In genomic region chr17:55746466-55746865, GRCh38 we compare ENCODE assay signal across 28 cellular contexts. TPM values are rescaled to one million over a fixed set of nuclear protein-coding genes. Genes with fewer than 3 reads are reported as not detected.
"Had no signal": no experiment of that assay in that cellular context is flagged by ENCODE, and none has a peak within 500 bp of the region (broad histone marks: within the 10 kb centered on the region; RNA-seq: fewer than 3 reads in every experiment).

No MANE protein-coding gene starts in this region.

- H3K27me3 ChIP-seq: neutrophil, spleen, suprapubic skin, testis, tibial artery, transverse colon, upper lobe of right lung, uterus had no signal

- ATAC-seq: naive thymus-derived CD8-positive, alpha-beta T cell; natural killer cell treated with Interleukin-12 subunit alpha and Interleukin-12 subunit beta and Interleukin-15 and Interleukin-18, amount 100 ng/mL, for 72 hours; pancreas; psoas muscle; right cardiac atrium; sciatic nerve; stimulated activated memory B cell treated with anti-CD40 and anti-IgM and Interleukin-4, amounts not matched to agents 10 μg/mL and 1 μg/mL and 100 μg/mL, for 72 hours; stimulated activated naive CD8-positive, alpha-beta T cell treated with anti-CD3 and anti-CD28 coated beads, Interleukin-15, amount 100 ng/mL, for 72 hours; stimulated activated naive CD8-positive, alpha-beta T cell treated with anti-CD3 and anti-CD28 coated beads, Interleukin-15, Interleukin-2, amounts not matched to agents 100 U/mL and 50 U/mL, for 24 hours; upper lobe of right lung had no signal

- H3K4me1 ChIP-seq: pancreas, testis, upper lobe of right lung, uterus had no signal

- H3K4me3 ChIP-seq: pancreas, psoas muscle, skin epidermis, smooth muscle cell, spleen, suprapubic skin, testis, tibial artery, transverse colon, upper lobe of right lung, uterus had no signal

- H3K4me2 ChIP-seq: smooth muscle cell had no signal

- DNase-seq: naive thymus-derived CD8-positive, alpha-beta T cell; nephron progenitor cell; nucleus accumbens; pancreas; psoas muscle; right cardiac atrium; spleen; stimulated activated CD4-positive, alpha-beta T cell treated with anti-CD3 and anti-CD28 coated beads, Interleukin-12 subunit alpha, Interleukin-12 subunit beta, amount 100 ng/mL, for 4 hours; stimulated activated CD4-positive, alpha-beta T cell treated with anti-CD3 and anti-CD28 coated beads, Interleukin-1b, Interleukin-23, amount 100 ng/mL, for 48 hours; stimulated activated CD4-positive, alpha-beta T cell treated with anti-CD3 and anti-CD28 coated beads, Interleukin-4, amount 100 ng/mL, for 1 hour; stimulated activated CD4-positive, alpha-beta T cell treated with anti-CD3 and anti-CD28 coated beads, Interleukin-4, amount 100 ng/mL, for 4 hours; stimulated activated CD8-positive, alpha-beta memory T cell treated with anti-CD3 and anti-CD28 coated beads, Interleukin-4, amount 100 ng/mL, for 48 hours; stimulated activated naive CD4-positive, alpha-beta T cell; stimulated activated naive CD8-positive, alpha-beta T cell treated with anti-CD3 and anti-CD28 coated beads, Interleukin-15, amount 100 ng/mL, for 72 hours; stimulated activated naive CD8-positive, alpha-beta T cell treated with anti-CD3 and anti-CD28 coated beads, Interleukin-15, Interleukin-2, amounts not matched to agents 100 U/mL and 50 U/mL, for 24 hours; substantia nigra; testis; tibial artery; transverse colon; upper lobe of right lung; uterus had no signal

- H3K27ac ChIP-seq: neutrophil, pancreas, psoas muscle, skin epidermis, spleen, suprapubic skin, testis, tibial artery, transverse colon, upper lobe of right lung, uterus had no signal

- H3K36me3 ChIP-seq: neutrophil, pancreas, spleen, suprapubic skin, tibial artery, transverse colon, upper lobe of right lung, uterus had no signal

- H3K9me3 ChIP-seq: neutrophil, pancreas, psoas muscle, spleen, suprapubic skin, testis, tibial artery, transverse colon, upper lobe of right lung, uterus had no signal

RNA-seq across cellular contexts. Expression of gene TMEM100, which starts 23.8 kb away (rescaled TPM):
- total RNA-seq: naive thymus-derived CD8-positive, alpha-beta T cell; natural killer cell treated with Interleukin-12 subunit alpha and Interleukin-12 subunit beta and Interleukin-15 and Interleukin-18, amount 100 ng/mL, for 72 hours had no signal
- polyA plus RNA-seq: naive thymus-derived CD8-positive, alpha-beta T cell had no signal
